ENCODE assay signal across 18 cellular contexts in genomic region chr5:160379485-160379884, GRCh38. TPM values are rescaled to one million over a fixed set of nuclear protein-coding genes. Genes with fewer than 3 reads are reported as not detected.
"Had no signal": no experiment of that assay in that cellular context is flagged by ENCODE, and none has a peak within 500 bp of the region (broad histone marks: within the 10 kb centered on the region; RNA-seq: fewer than 3 reads in every experiment).

No MANE protein-coding gene starts in this region.

- H3K36me3 ChIP-seq: brain microvascular endothelial cell, gastrocnemius medialis, heart left ventricle, pancreas had no signal

- H3K27ac ChIP-seq: brain microvascular endothelial cell, epithelial cell of prostate, gastrocnemius medialis, heart left ventricle, pancreas had no signal

- H3K4me1 ChIP-seq: pancreas had no signal

- DNase-seq: activated CD4-positive, alpha-beta T cell treated with anti-CD3 and anti-CD28 coated beads for 48 hours; activated CD8-positive, alpha-beta memory T cell treated with anti-CD3 and anti-CD28 coated beads, Interleukin-2, amount 50 U/mL, for 48 hours; activated CD8-positive, alpha-beta T cell treated with anti-CD3 and anti-CD28 coated beads, Interleukin-2, amount 10 ng/mL, durations not matched to agents 7 days and 5 days; activated gamma-delta T cell treated with Interleukin-2 at 50 U/mL for 16 hours; activated naive CD8-positive, alpha-beta T cell treated with anti-CD3 and anti-CD28 coated beads, Interleukin-2, amount 10 ng/mL, durations not matched to agents 7 days and 5 days; brain microvascular endothelial cell; cerebellar nuclear complex; effector memory CD8-positive, alpha-beta T cell; gastrocnemius medialis; heart left ventricle; left cardiac atrium; naive thymus-derived CD8-positive, alpha-beta T cell; pancreas; stimulated activated CD4-positive, alpha-beta T cell treated with anti-CD3 and anti-CD28 coated beads, Interleukin-2, amount 100 ng/mL, for 48 hours; T-helper 2 cell had no signal

- ATAC-seq: activated CD8-positive, alpha-beta T cell treated with anti-CD3 and anti-CD28 coated beads, Interleukin-2, amount 10 ng/mL, durations not matched to agents 7 days and 5 days; effector memory CD8-positive, alpha-beta T cell; gastrocnemius medialis; naive thymus-derived CD8-positive, alpha-beta T cell; pancreas; stimulated activated memory B cell treated with anti-CD40 and anti-IgM and Interleukin-4, amounts not matched to agents 10 μg/mL and 1 μg/mL and 100 μg/mL, for 72 hours; WTC11 had no signal

- H3K27me3 ChIP-seq: brain microvascular endothelial cell, gastrocnemius medialis, heart left ventricle, pancreas had no signal

- H3K4me3 ChIP-seq: gastrocnemius medialis, heart left ventricle, pancreas had no signal

- H3K9me3 ChIP-seq: gastrocnemius medialis, heart left ventricle, pancreas had no signal

RNA-seq across cellular contexts. Expression of gene C1QTNF2, which starts 9.1 kb away (rescaled TPM):
- total RNA-seq: activated CD8-positive, alpha-beta T cell treated with anti-CD3 and anti-CD28 coated beads, Interleukin-2, amount 10 ng/mL, durations not matched to agents 7 days and 5 days; activated naive CD8-positive, alpha-beta T cell treated with anti-CD3 and anti-CD28 coated beads, Interleukin-2, amount 10 ng/mL, durations not matched to agents 7 days and 5 days; naive thymus-derived CD8-positive, alpha-beta T cell had no signal
- polyA plus RNA-seq: naive thymus-derived CD8-positive, alpha-beta T cell had no signal
